1 cellular context compared by ENCODE assay signal in the genomic region with DNA sequence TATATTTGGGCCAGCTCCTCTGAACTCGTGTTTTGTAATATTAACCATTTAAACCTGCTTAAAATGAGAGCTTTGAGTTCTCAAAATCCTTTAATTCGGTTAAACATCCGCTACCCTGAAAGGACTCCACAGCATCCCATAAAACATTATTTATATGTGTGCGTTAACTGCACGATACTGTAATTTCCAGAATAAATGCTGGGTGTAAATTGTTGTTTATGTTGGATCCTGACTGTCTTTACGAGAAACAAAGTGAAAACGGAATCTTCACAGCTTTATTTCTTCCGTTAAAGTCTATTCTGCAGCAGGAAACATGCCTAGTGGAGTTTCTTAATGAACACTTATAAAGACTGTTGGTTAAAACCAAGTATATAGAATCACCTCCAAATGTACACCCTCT.
TF ChIP-seq lines count a peak whose summit lies in the region.

No MANE protein-coding gene starts in this region.

TF ChIP-seq in HEK293, 187 proteins besides CTCF, POLR2A, EP300 and RAD21 (continued from another document and continues in another):
- TF ChIP-seq, protein P1, sequence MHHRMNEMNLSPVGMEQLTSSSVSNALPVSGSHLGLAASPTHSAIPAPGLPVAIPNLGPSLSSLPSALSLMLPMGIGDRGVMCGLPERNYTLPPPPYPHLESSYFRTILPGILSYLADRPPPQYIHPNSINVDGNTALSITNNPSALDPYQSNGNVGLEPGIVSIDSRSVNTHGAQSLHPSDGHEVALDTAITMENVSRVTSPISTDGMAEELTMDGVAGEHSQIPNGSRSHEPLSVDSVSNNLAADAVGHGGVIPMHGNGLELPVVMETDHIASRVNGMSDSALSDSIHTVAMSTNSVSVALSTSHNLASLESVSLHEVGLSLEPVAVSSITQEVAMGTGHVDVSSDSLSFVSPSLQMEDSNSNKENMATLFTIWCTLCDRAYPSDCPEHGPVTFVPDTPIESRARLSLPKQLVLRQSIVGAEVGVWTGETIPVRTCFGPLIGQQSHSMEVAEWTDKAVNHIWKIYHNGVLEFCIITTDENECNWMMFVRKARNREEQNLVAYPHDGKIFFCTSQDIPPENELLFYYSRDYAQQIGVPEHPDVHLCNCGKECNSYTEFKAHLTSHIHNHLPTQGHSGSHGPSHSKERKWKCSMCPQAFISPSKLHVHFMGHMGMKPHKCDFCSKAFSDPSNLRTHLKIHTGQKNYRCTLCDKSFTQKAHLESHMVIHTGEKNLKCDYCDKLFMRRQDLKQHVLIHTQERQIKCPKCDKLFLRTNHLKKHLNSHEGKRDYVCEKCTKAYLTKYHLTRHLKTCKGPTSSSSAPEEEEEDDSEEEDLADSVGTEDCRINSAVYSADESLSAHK (tag by site-specific recombination; IDR thresholded peaks at IDR 0.05): peak; percentile 88
- TF ChIP-seq WT1 (tag by site-specific recombination; IDR thresholded peaks at IDR 0.05): peak; percentile 85
- peak; percentile 30; the same call in 1 of the 2 replicates for TF ChIP-seq GLIS1 (tag by site-specific recombination; IDR thresholded peaks at IDR 0.05)
- TF ChIP-seq ZNF501 (tag by site-specific recombination; IDR thresholded peaks at IDR 0.05): no peak
- TF ChIP-seq ZNF580 (tag by site-specific recombination; IDR thresholded peaks at IDR 0.05): peak; percentile 89
- no peak for TF ChIP-seq ZNF280C (tag by site-specific recombination; IDR thresholded peaks at IDR 0.05)
- 0 out of 2 replicates have a peak, but pooled peaks have one; percentile 61 for TF ChIP-seq ZBTB1 (tag by site-specific recombination; IDR thresholded peaks at IDR 0.05)
- no peak for TF ChIP-seq ZBTB11 (tag by site-specific recombination; conservative IDR thresholded peaks at IDR 0.05; ENCODE audit: low read depth)
- TF ChIP-seq ZNF335 (tag by site-specific recombination; conservative IDR thresholded peaks at IDR 0.05): peak; percentile 6; the same call in 1 of the 2 replicates
- peak; percentile 51; the same call in 1 of the 2 replicates for TF ChIP-seq ZIC2 (tag by site-specific recombination; IDR thresholded peaks at IDR 0.05)
- TF ChIP-seq ZNF214 (tag by site-specific recombination; IDR thresholded peaks at IDR 0.05; ENCODE audit: borderline replicate concordance): no peak; the same call in 1 of the 2 replicates
- no peak for TF ChIP-seq ZBTB26 (tag by site-specific recombination; optimal IDR thresholded peaks at IDR 0.05)
- peak; percentile 70 for TF ChIP-seq OSR2 (tag by site-specific recombination; IDR thresholded peaks at IDR 0.05)
- 0 out of 2 replicates have a peak, but pooled peaks have one; percentile 71 for TF ChIP-seq BCL11B (tag by site-specific recombination; IDR thresholded peaks at IDR 0.05; ENCODE audit: low read depth)
- 0 out of 2 replicates have a peak, but pooled peaks have one; percentile 15 for TF ChIP-seq ZNF629 (tag by site-specific recombination; IDR thresholded peaks at IDR 0.05)
- TF ChIP-seq SP7 (tag by site-specific recombination; IDR thresholded peaks at IDR 0.05): peak; percentile 92
- no peak for TF ChIP-seq ZFP69B (tag by site-specific recombination; IDR thresholded peaks at IDR 0.05)
- peak; percentile 66; the same call in 1 of the 2 replicates for TF ChIP-seq ZNF24 (tag by site-specific recombination; IDR thresholded peaks at IDR 0.05)
- TF ChIP-seq ZNF211 (tag by site-specific recombination; IDR thresholded peaks at IDR 0.05; ENCODE audit: low read depth): no peak
- 0 out of 2 replicates have a peak, but pooled peaks have one; percentile 16 for TF ChIP-seq ZXDB (tag by site-specific recombination; IDR thresholded peaks at IDR 0.05)
- TF ChIP-seq ZNF777 (tag by site-specific recombination; IDR thresholded peaks at IDR 0.05; ENCODE audit: borderline replicate concordance): no peak
- peak; percentile 73 for TF ChIP-seq ZNF561 (tag by site-specific recombination; IDR thresholded peaks at IDR 0.05; ENCODE audit: borderline replicate concordance)
- TF ChIP-seq ZNF10 (tag by site-specific recombination; IDR thresholded peaks at IDR 0.05): 0 out of 2 replicates have a peak, but pooled peaks have one; percentile 45
- TF ChIP-seq ZBTB6 (tag by site-specific recombination; IDR thresholded peaks at IDR 0.05): no peak
- TF ChIP-seq PRDM6 (tag by site-specific recombination; IDR thresholded peaks at IDR 0.05): peak; percentile 100
- TF ChIP-seq, protein P2, sequence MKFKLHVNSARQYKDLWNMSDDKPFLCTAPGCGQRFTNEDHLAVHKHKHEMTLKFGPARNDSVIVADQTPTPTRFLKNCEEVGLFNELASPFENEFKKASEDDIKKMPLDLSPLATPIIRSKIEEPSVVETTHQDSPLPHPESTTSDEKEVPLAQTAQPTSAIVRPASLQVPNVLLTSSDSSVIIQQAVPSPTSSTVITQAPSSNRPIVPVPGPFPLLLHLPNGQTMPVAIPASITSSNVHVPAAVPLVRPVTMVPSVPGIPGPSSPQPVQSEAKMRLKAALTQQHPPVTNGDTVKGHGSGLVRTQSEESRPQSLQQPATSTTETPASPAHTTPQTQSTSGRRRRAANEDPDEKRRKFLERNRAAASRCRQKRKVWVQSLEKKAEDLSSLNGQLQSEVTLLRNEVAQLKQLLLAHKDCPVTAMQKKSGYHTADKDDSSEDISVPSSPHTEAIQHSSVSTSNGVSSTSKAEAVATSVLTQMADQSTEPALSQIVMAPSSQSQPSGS (tag by site-specific recombination; IDR thresholded peaks at IDR 0.05; ENCODE audit: low read depth): no peak
- no peak for TF ChIP-seq ZNF280D (tag by site-specific recombination; IDR thresholded peaks at IDR 0.05)
- no peak for TF ChIP-seq BCL11A (tag by site-specific recombination; IDR thresholded peaks at IDR 0.05; ENCODE audit: low read depth)
- TF ChIP-seq IKZF3 (tag by site-specific recombination; IDR thresholded peaks at IDR 0.05): peak; percentile 30; the same call in 1 of the 2 replicates
- TF ChIP-seq ZNF654 (tag by site-specific recombination; IDR thresholded peaks at IDR 0.05; ENCODE audit: low read depth): 0 out of 2 replicates have a peak, but pooled peaks have one; percentile 2
- peak; percentile 69; the same call in 1 of the 2 replicates for TF ChIP-seq ZNF18 (tag by site-specific recombination; IDR thresholded peaks at IDR 0.05)
- peak; percentile 81 for TF ChIP-seq FEZF1 (tag by site-specific recombination; IDR thresholded peaks at IDR 0.05)
